ENCODE assay signal across 8 cellular contexts in the genomic region with DNA sequence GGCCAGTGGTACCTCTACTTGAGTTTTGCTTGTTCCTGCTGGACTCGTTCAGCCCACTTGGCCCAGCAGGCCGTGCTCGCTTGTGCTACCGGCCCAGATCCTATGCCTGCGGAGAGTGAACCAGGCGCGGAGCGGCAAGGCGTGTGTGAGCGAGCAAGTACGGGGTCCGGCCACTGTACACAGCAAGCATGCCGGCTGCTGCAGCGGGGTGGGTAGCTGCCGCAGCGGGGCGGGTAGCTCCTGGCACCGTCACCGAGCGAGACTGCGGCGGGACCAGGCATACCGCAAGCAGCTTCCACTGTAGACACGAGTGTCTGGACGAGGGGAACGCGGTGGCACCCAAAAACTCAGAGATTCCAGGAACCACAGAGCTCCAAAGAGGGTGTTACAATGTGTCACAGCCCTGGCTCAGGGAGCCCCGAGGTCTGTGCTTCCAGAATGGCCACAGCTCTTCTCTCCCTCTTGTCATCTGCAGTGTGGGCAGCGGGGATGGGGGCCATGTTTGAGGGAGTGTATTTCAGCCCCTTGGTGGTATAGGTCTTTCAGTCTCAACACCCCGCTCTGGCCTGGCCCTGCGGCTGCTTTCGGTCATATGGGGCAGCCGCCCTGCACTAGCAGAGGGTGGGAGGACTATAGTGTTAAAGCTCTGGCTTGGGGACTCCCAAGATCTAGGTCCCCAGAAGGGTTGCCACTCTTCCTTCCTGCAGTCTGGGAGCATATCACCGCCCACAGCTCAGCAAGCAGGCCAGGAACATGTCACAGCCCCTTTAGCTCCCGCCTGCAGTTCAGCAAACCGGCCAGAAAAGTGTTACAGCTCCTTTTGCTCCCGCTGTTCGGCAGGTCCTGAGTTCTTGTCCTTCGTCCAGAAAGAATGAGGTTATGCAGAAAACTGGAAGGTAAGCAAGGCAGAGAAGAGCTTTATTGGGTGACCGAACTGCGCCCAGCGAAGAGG. TPM values are rescaled to one million over a fixed set of nuclear protein-coding genes. Genes with fewer than 3 reads are reported as not detected.
DNase-seq lines count a peak whose midpoint lies in the region; ATAC-seq, FAIRE-seq and TF ChIP-seq lines count a peak whose summit lies in the region.

No MANE protein-coding gene starts in this region.

- H3K4me1 Mint-ChIP-seq in CD14-positive monocyte: peaks cover 36% of the 10 kb centered on the region

- H3K9me3 Mint-ChIP-seq in CD14-positive monocyte: peaks cover 3 to 9% (median 6%) of the 10 kb centered on the region in 7 donors

- H3K36me3 ChIP-seq in pancreas: no peaks in the 10 kb centered on the region

- intact Hi-C loops in CD14-positive monocyte (cut with micrococcal nuclease) (no loop called here), pancreas (cut with DNase I) (no loop called here)

- no peak overlapping the region for H3K27ac ChIP-seq in pancreas

- peak overlapping the region; percentile 59 to 84 for H3K4me3 Mint-ChIP-seq in CD14-positive monocyte

- 54 to 58% methylated on average over 41 to 42 of the region's 42 CpGs for whole genome bisulfite sequencing in pancreas, 2 donors

- peaks cover 6 to 12% (median 9%) of the 10 kb centered on the region in 3 donors for H3K27me3 Mint-ChIP-seq in CD14-positive monocyte (ENCODE audit: low read depth in 3 of 3)

- DNase-seq in CD14-positive monocyte (ENCODE audit: low spot score) (no peak), RPMI7951 (ENCODE audit: low read depth) (peak; percentile 9), erythroblast (lab: John Stamatoyannopoulos, UW) (peak; percentile 31 to 35), pancreas (peak in 3 of 6 donors; percentile 22 to 66 (median 59)), SHP77 treated with DMSO at 0.1 percent for 48 hours (lab: John Stamatoyannopoulos, UW) (no peak), pons (ENCODE audit: low spot score) (no peak), SW480 (ENCODE audit: low spot score) (no peak)

- peaks cover 0 to 4% (median 3%) of the 10 kb centered on the region in 3 donors for H3K4me1 ChIP-seq in pancreas

- ATAC-seq in pancreas: peak in 3 of 4 donors; percentile 17 to 45 (median 19)
- ATAC-seq in GM19328 (IDR thresholded peaks at IDR 0.05; ENCODE audit: unreplicated experiment): no peak

- no peak for TF ChIP-seq POLR2A in erythroblast (IDR thresholded peaks at IDR 0.05; ENCODE audit: low read length)

- H3K9me3 ChIP-seq in pancreas: no peaks in the 10 kb centered on the region

- no peaks in the 10 kb centered on the region for H3K27me3 ChIP-seq in pancreas

- no peak for FAIRE-seq in pancreas (lab: Jason Lieb, UNC)

- peak overlapping the region in 2 of 4 donors; percentile 0 to 24 for H3K4me3 ChIP-seq in pancreas

- no peaks in the 10 kb centered on the region for H3K36me3 Mint-ChIP-seq in CD14-positive monocyte

- peak overlapping the region in 1 of 7 donors; percentile 26 for H3K27ac Mint-ChIP-seq in CD14-positive monocyte

- TF ChIP-seq CTCF in CD14-positive monocyte (IDR thresholded peaks at IDR 0.05) (no peak), pancreas (IDR thresholded peaks at IDR 0.05) (no peak)

RNA-seq across cellular contexts. Expression of gene RWDD1, which starts 6.1 kb away (rescaled TPM):
- polyA plus RNA-seq in CD14-positive monocyte (10 to 100 TPM; 34.7 to 45.5 TPM), pancreas (10 to 100 TPM; 38.1 to 40.6 TPM)
- total RNA-seq in RPMI7951 (2014; rRNA removed; shearing (Covaris generic)): 41.9 and 54.5 TPM in 2 replicates
- 10 to 100 TPM; 26.0 to 37.5 (median 27.1) TPM for total RNA-seq in pancreas

RNA-seq across cellular contexts. Expression of gene CALHM4, which starts 11.6 kb away (rescaled TPM):
- not detected for polyA plus RNA-seq in CD14-positive monocyte
- total RNA-seq in RPMI7951 (2014; rRNA removed; shearing (Covaris generic)): not detected in 2 replicates
- not detected for total RNA-seq in pancreas
- polyA plus RNA-seq in pancreas: not detected

RNA-seq across cellular contexts. Expression of gene TRAPPC3L, which starts 19.7 kb away (rescaled TPM):
- polyA plus RNA-seq in CD14-positive monocyte: under 1 TPM in 1 of 2 donors, not detected in 1; 0.17 TPM
- total RNA-seq in RPMI7951 (2014; rRNA removed; shearing (Covaris generic)): not detected in 2 replicates
- total RNA-seq in pancreas: not detected
- under 1 TPM in 1 of 2 donors, not detected in 1; 0.12 TPM for polyA plus RNA-seq in pancreas

RNA-seq across cellular contexts. Expression of gene RSPH4A, which starts 51.1 kb away (rescaled TPM):
- polyA plus RNA-seq in CD14-positive monocyte (not detected), pancreas (1 to 10 TPM in 1 of 2 donors, under 1 TPM in 1; 0.76 to 1.2 TPM)
- total RNA-seq in RPMI7951 (2014; rRNA removed; shearing (Covaris generic)): not detected in 2 replicates
- total RNA-seq in pancreas: under 1 TPM; 0.23 to 0.49 (median 0.39) TPM

RNA-seq across cellular contexts. Expression of gene CALHM5, which starts 53.8 kb away (rescaled TPM):
- not detected for polyA plus RNA-seq in CD14-positive monocyte
- total RNA-seq in RPMI7951 (2014; rRNA removed; shearing (Covaris generic)): 4.1 and 4.7 TPM in 2 replicates
- total RNA-seq in pancreas: under 1 TPM; 0.04 to 0.41 (median 0.13) TPM
- under 1 TPM; 0.08 to 0.12 TPM for polyA plus RNA-seq in pancreas

Comparison
In these comparisons a context has a peak if more than half of its experiments do, and no peak if none do; other contexts are left out.
1. DNase-seq: peak in RPMI7951 (single experiment) and erythroblast (2 of 2); none in CD14-positive monocyte (single experiment), SHP77 treated with DMSO at 0.1 percent for 48 hours (single experiment), pons (single experiment) and SW480 (single experiment).